In genomic region chr5:133769842-133770241, GRCh38 we compare ENCODE assay signal across 35 cellular contexts.
"Had no signal": no experiment of that assay in that cellular context is flagged by ENCODE, and none has a peak within 500 bp of the region (broad histone marks: within the 10 kb centered on the region; RNA-seq: fewer than 3 reads in every experiment).

No MANE protein-coding gene starts in this region.

- DNase-seq: Karpas-422, Kasumi-1, MG63, MM.1S, MV-4-11, NCI-H1048, NCI-H1092, NCI-H1092 treated with DMSO at 0.1 percent for 48 hours, NCI-H1105, NCI-H1105 treated with DMSO at 0.1 percent for 48 hours, NCI-H1417, NCI-H1417 treated with DMSO at 0.1 percent for 48 hours, NCI-H1436, NCI-H1436 treated with DMSO at 0.1 percent for 48 hours, NCI-H146, NCI-H1694, NCI-H1694 treated with DMSO at 0.1 percent for 48 hours, NCI-H187, NCI-H187 treated with DMSO at 0.1 percent for 48 hours, NCI-H1930, NCI-H2029, NCI-H2029 treated with DMSO at 0.1 percent for 48 hours, NCI-H2081, NCI-H2081 treated with DMSO at 0.1 percent for 48 hours, NCI-H2107, NCI-H2171, NCI-H2171 treated with DMSO at 0.1 percent for 48 hours, NCI-H2227 treated with DMSO at 0.1 percent for 48 hours, NCI-H226, NCI-H345, NCI-H446, NCI-H446 treated with DMSO at 0.1 percent for 48 hours, NCI-H510A, NCI-H510A treated with DMSO at 0.1 percent for 48 hours, NCI-H524 had no signal

- H3K4me3 ChIP-seq: MG63 had no signal

- H3K36me3 ChIP-seq: MG63 had no signal
